1 cellular context compared by ENCODE assay signal in genomic region chr16:89241187-89242003, GRCh38.
A peak's percentile ranks its signal among the peaks of the same experiment; 100 is the strongest.
TF ChIP-seq lines count a peak whose summit lies in the region.

No MANE protein-coding gene starts in this region.

TF ChIP-seq in HepG2, 621 proteins besides CTCF, POLR2A, EP300 and RAD21 (continued from another document and continues in another):
- peak; percentile 52 for TF ChIP-seq TFDP2 (CRISPR knock-in tag; IDR thresholded peaks at IDR 0.05)
- TF ChIP-seq RARG (CRISPR knock-in tag; IDR thresholded peaks at IDR 0.05; ENCODE audit: low read depth), result no peak; the same call in 1 of the 2 replicates
- peak; percentile 90 for TF ChIP-seq ZBTB43 (CRISPR knock-in tag; conservative IDR thresholded peaks at IDR 0.05)
- peak; percentile 77 for TF ChIP-seq ELF3 (CRISPR knock-in tag; IDR thresholded peaks at IDR 0.05)
- 0 out of 2 replicates have a peak, but pooled peaks have one; percentile 12 for TF ChIP-seq CEBPB (IDR thresholded peaks at IDR 0.05; ENCODE audit: borderline replicate concordance, low read depth, low read length)
- TF ChIP-seq ZNF678 (CRISPR knock-in tag; IDR thresholded peaks at IDR 0.05), result no peak
- peak in 1 of 2 experiments; percentile 96; a peak in 2 of 4 replicates for TF ChIP-seq KLF16 (CRISPR knock-in tag; IDR thresholded peaks at IDR 0.05)
- peak; percentile 71; the same call in 1 of the 2 replicates for TF ChIP-seq SP140L (CRISPR knock-in tag; IDR thresholded peaks at IDR 0.05; ENCODE audit: borderline replicate concordance)
- TF ChIP-seq KDM1A (CRISPR knock-in tag; IDR thresholded peaks at IDR 0.05), result 0 out of 2 replicates have a peak, but pooled peaks have one; percentile 28
- peak; percentile 71; the same call in 1 of the 2 replicates for TF ChIP-seq ZNF180 (CRISPR knock-in tag; IDR thresholded peaks at IDR 0.05; ENCODE audit: borderline replicate concordance, low read depth)
- peak; percentile 60; the same call in 1 of the 2 replicates for TF ChIP-seq ZSCAN22 (CRISPR knock-in tag; IDR thresholded peaks at IDR 0.05)
- no peak for TF ChIP-seq KAT2B (IDR thresholded peaks at IDR 0.05; ENCODE audit: borderline replicate concordance, low read depth, low read length)
- TF ChIP-seq RAD51 (IDR thresholded peaks at IDR 0.05; ENCODE audit: borderline replicate concordance), result no peak
- 0 out of 2 replicates have a peak, but pooled peaks have one; percentile 3 for TF ChIP-seq ZNF484 (CRISPR knock-in tag; IDR thresholded peaks at IDR 0.05; ENCODE audit: borderline replicate concordance, low read depth)
- TF ChIP-seq ZNF512B (CRISPR knock-in tag; IDR thresholded peaks at IDR 0.05; ENCODE audit: borderline replicate concordance), result no peak
- TF ChIP-seq ZNF230 (CRISPR knock-in tag; IDR thresholded peaks at IDR 0.05), result 0 out of 2 replicates have a peak, but pooled peaks have one; percentile 10
- no peak for TF ChIP-seq ZNF841 (CRISPR knock-in tag; IDR thresholded peaks at IDR 0.05; ENCODE audit: borderline replicate concordance)
- TF ChIP-seq HINFP (CRISPR knock-in tag; IDR thresholded peaks at IDR 0.05; ENCODE audit: low read depth), result peak; percentile 54; the same call in 1 of the 2 replicates
- TF ChIP-seq CHCHD3 (CRISPR knock-in tag; IDR thresholded peaks at IDR 0.05), result 0 out of 2 replicates have a peak, but pooled peaks have one; percentile 11
- TF ChIP-seq DDIT3 (CRISPR knock-in tag; IDR thresholded peaks at IDR 0.05), result no peak
- TF ChIP-seq AHDC1 (CRISPR knock-in tag; IDR thresholded peaks at IDR 0.05; ENCODE audit: borderline replicate concordance), result 0 out of 2 replicates have a peak, but pooled peaks have one; percentile 11
- TF ChIP-seq TBP (CRISPR knock-in tag; IDR thresholded peaks at IDR 0.05), result peak; percentile 81; the same call in 1 of the 2 replicates
- peak; percentile 68 for TF ChIP-seq GATA4 (IDR thresholded peaks at IDR 0.05; ENCODE audit: borderline replicate concordance, low read depth)
- peak; percentile 96 for TF ChIP-seq KDM5B (CRISPR knock-in tag; IDR thresholded peaks at IDR 0.05; ENCODE audit: borderline replicate concordance)
- TF ChIP-seq ZNF362 (CRISPR knock-in tag; IDR thresholded peaks at IDR 0.05; ENCODE audit: borderline replicate concordance), result peak; percentile 55; the same call in 1 of the 2 replicates
- no peak for TF ChIP-seq MBNL3 (CRISPR knock-in tag; conservative IDR thresholded peaks at IDR 0.05)
- TF ChIP-seq ZNF839 (CRISPR knock-in tag; IDR thresholded peaks at IDR 0.05; ENCODE audit: borderline replicate concordance), result no peak
- TF ChIP-seq ONECUT2 (CRISPR knock-in tag; IDR thresholded peaks at IDR 0.05), result peak; percentile 26; the same call in 1 of the 2 replicates
- no peak for TF ChIP-seq DMTF1 (CRISPR knock-in tag; IDR thresholded peaks at IDR 0.05)
- TF ChIP-seq ZNF576 (CRISPR knock-in tag; IDR thresholded peaks at IDR 0.05), result no peak
- TF ChIP-seq RNF2 (conservative IDR thresholded peaks at IDR 0.05; ENCODE audit: low read depth), result no peak
- 0 out of 2 replicates have a peak, but pooled peaks have one; percentile 61 for TF ChIP-seq MIER2 (CRISPR knock-in tag; IDR thresholded peaks at IDR 0.05)
- no peak for TF ChIP-seq SETDB1 (CRISPR knock-in tag; IDR thresholded peaks at IDR 0.05; ENCODE audit: borderline replicate concordance)
